In the genomic region with DNA sequence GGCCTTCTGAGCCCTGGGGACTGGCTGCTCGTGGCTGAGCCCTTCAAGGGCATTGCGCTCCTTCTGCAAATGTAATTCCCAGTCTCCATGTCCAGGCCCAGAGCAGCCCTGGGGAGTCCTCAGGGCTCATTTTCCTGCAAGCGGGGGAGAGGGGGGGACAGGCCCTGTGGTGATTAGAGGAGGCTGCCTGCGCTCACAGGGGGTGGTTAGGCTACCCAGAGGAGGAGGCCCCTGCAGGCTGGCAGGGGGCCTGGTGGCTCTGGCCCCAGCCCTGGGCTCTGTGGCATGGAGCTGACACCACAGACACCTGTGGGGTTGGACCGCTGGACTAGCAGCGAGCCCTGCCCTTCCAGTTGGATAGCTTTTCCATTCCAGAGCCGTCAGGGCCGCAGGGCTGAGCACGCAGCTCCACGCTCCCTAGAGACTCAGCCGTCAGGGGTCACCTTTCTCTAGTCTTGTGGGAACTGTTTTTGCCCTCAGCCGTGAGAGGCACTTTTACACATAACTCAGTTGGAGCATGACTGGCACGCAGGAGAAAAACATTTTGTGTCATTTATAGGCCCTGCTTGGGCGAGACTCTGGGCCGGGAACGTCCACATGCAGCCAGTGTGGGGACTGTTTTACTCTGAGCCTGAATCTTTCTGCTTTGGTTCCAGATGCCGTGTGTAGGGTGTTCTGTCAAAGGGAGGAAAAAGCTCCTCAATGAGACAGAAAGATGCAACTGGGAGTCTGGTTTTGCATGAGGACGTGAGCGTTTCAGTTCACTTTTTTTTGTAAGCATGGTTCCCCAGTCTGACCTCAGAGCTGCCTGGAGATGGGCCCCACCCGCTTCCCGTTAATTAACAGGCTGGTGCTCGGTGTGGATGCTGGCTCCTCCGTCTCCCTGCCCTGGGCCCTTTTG, we compare ENCODE assay signal across 8 cellular contexts. TPM values are rescaled to one million over a fixed set of nuclear protein-coding genes. Genes with fewer than 3 reads are reported as not detected.
DNase-seq lines count a peak whose midpoint lies in the region; ATAC-seq and TF ChIP-seq lines count a peak whose summit lies in the region.

No MANE protein-coding gene starts in this region.

- H3K4me3 Mint-ChIP-seq in central memory CD8-positive, alpha-beta T cell = no peak overlapping the region
- no peak overlapping the region for H3K4me3 Mint-ChIP-seq in immature natural killer cell

- no peaks in the 10 kb centered on the region for H3K9me3 Mint-ChIP-seq in central memory CD8-positive, alpha-beta T cell
- no peaks in the 10 kb centered on the region for H3K9me3 Mint-ChIP-seq in immature natural killer cell

- H3K27me3 Mint-ChIP-seq in central memory CD8-positive, alpha-beta T cell = no peaks in the 10 kb centered on the region
- peaks cover 1 to 11% (median 6%) of the 10 kb centered on the region in 3 donors for H3K27me3 Mint-ChIP-seq in immature natural killer cell (ENCODE audit: low read depth in 3 of 3)

- H3K9ac ChIP-seq in rectal smooth muscle tissue (ENCODE audit: low read length) = no peak overlapping the region

- H3K27me3 ChIP-seq in rectal smooth muscle tissue (ENCODE audit: control insufficient read depth, insufficient read depth, low read length) = no peaks in the 10 kb centered on the region

- H3K27ac Mint-ChIP-seq in central memory CD8-positive, alpha-beta T cell (ENCODE audit: low read depth) = no peak overlapping the region
- H3K27ac Mint-ChIP-seq in immature natural killer cell = no peak overlapping the region

- DNase-seq in AG10803 (ENCODE audit: low read depth) (peak; percentile 47), immature natural killer cell (no peak), HuH-7 (ENCODE audit: low spot score) (no peak), caudate nucleus (lab: John Stamatoyannopoulos, UW) (no peak)
- no peak for DNase-seq in central memory CD8-positive, alpha-beta T cell (ENCODE audit: low spot score in 2 of 2)

- peaks cover 4% of the 10 kb centered on the region for H3K36me3 ChIP-seq in rectal smooth muscle tissue (ENCODE audit: control insufficient read depth, insufficient read depth, low read length)

- H3K4me1 ChIP-seq in rectal smooth muscle tissue (ENCODE audit: control insufficient read depth, insufficient read depth, low read length) = peaks cover 50% of the 10 kb centered on the region

- peak overlapping the region; percentile 82 for H3K27ac ChIP-seq in rectal smooth muscle tissue (ENCODE audit: low read depth, low read length)
- H3K27ac ChIP-seq in caudate nucleus (ENCODE audit: low read depth, low read length) = no peak overlapping the region

- ATAC-seq in GM19372 (IDR thresholded peaks at IDR 0.05; ENCODE audit: low read depth, unreplicated experiment) = peak; percentile 80
- peak; percentile 66 for ATAC-seq in HG03378 (IDR thresholded peaks at IDR 0.05; ENCODE audit: unreplicated experiment)
- ATAC-seq in central memory CD8-positive, alpha-beta T cell (replicated peaks; ENCODE audit: extremely low read depth, poor library complexity, severe bottlenecking) = peak; percentile 62

- TF ChIP-seq CTCF in AG10803 (conservative IDR thresholded peaks at IDR 0.05; ENCODE audit: low read length) = no peak

- H3K4me3 ChIP-seq in AG10803 (ENCODE audit: low read length) (no peak overlapping the region), rectal smooth muscle tissue (ENCODE audit: low read length) (no peak overlapping the region)

- no peaks in the 10 kb centered on the region for H3K4me1 Mint-ChIP-seq in central memory CD8-positive, alpha-beta T cell
- no peaks in the 10 kb centered on the region for H3K4me1 Mint-ChIP-seq in immature natural killer cell

- H3K36me3 Mint-ChIP-seq in central memory CD8-positive, alpha-beta T cell (ENCODE audit: insufficient read depth) = no peaks in the 10 kb centered on the region
- no peaks in the 10 kb centered on the region for H3K36me3 Mint-ChIP-seq in immature natural killer cell

RNA-seq across cellular contexts. Expression of a gene that starts 58.1 kb away (rescaled TPM):
- 1 to 10 TPM in 1 of 3 donors, under 1 TPM in 2; 0.03 to 1.2 (median 0.66) TPM for polyA plus RNA-seq in immature natural killer cell
